In the genomic region with DNA sequence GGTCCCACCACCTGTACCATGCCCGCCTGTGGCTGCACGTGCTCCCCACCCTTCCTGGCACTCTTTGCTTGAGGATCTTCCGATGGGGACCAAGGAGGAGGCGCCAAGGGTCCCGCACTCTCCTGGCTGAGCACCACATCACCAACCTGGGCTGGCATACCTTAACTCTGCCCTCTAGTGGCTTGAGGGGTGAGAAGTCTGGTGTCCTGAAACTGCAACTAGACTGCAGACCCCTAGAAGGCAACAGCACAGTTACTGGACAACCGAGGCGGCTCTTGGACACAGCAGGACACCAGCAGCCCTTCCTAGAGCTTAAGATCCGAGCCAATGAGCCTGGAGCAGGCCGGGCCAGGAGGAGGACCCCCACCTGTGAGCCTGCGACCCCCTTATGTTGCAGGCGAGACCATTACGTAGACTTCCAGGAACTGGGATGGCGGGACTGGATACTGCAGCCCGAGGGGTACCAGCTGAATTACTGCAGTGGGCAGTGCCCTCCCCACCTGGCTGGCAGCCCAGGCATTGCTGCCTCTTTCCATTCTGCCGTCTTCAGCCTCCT, we compare ENCODE assay signal across 9 cellular contexts. TPM values are rescaled to one million over a fixed set of nuclear protein-coding genes. Genes with fewer than 3 reads are reported as not detected.
DNase-seq lines count a peak whose midpoint lies in the region; ATAC-seq, FAIRE-seq and TF ChIP-seq lines count a peak whose summit lies in the region.
"Had no signal": no experiment of that assay in that cellular context is flagged by ENCODE, and none has a peak within 500 bp of the region (broad histone marks: within the 10 kb centered on the region; RNA-seq: fewer than 3 reads in every experiment).

No MANE protein-coding gene starts in this region.

- H3K4me1 Mint-ChIP-seq in Caco-2 (ENCODE audit: low read depth, unreplicated experiment), result peaks cover 37% of the 10 kb centered on the region

- CTCF ChIA-PET in Caco-2 (lab: Charles Lee), result interaction anchor here (0.6 to 4.5 kb wide), 3 partner anchors 55 to 704 kb away, joined by 3 to 138 read pairs (median 4); a partner anchor contains a TSS

- H3K27me3 ChIP-seq in Caco-2 (replicated peaks; ENCODE audit: control insufficient read depth, insufficient read depth, low read length), result no peaks in the 10 kb centered on the region
- H3K27me3 ChIP-seq in gastrocnemius medialis, result peaks cover 6 to 13% (median 10%) of the 10 kb centered on the region in 3 donors

- no peak for FAIRE-seq in frontal cortex (lab: Jason Lieb, UNC)
- FAIRE-seq: TTC549 had no signal

- no peaks in the 10 kb centered on the region for H3K9me3 ChIP-seq in Caco-2
- H3K9me3 ChIP-seq in gastrocnemius medialis, result no peaks in the 10 kb centered on the region

- POLR2A ChIA-PET in Caco-2 (lab: Charles Lee), result interaction anchor here (1.1 kb wide), 1 partner anchor 88 kb away, joined by 4 read pairs; no protein-coding TSS in a partner anchor

- peak overlapping the region; percentile 61 for H3K4me3 Mint-ChIP-seq in Caco-2 (ENCODE audit: unreplicated experiment)

- peaks cover 7% of the 10 kb centered on the region for H3K36me3 Mint-ChIP-seq in Caco-2 (ENCODE audit: insufficient read depth, unreplicated experiment)

- peak overlapping the region; percentile 81 to 92 (median 82) for H3K27ac ChIP-seq in gastrocnemius medialis

- peaks cover 3% of the 10 kb centered on the region for H3K27me3 Mint-ChIP-seq in Caco-2 (ENCODE audit: insufficient read depth, unreplicated experiment)

- in situ Hi-C loops in gastrocnemius medialis (cut with MboI; ENCODE audit: low sequenced_read_pairs in 4 of 4), result loop anchor here in 2 of 4 donors (5.0 to 10.0 kb wide), 3 partner anchors 141 to 191 kb away; no protein-coding TSS in a partner anchor

- no peak for TF ChIP-seq POLR2A in gastrocnemius medialis (IDR thresholded peaks at IDR 0.05)

- H3K36me3 ChIP-seq in Caco-2 (ENCODE audit: control insufficient read depth, insufficient read depth, low read length) (no peaks in the 10 kb centered on the region), gastrocnemius medialis (no peaks in the 10 kb centered on the region)

- intact Hi-C loops in Caco-2 (cut with micrococcal nuclease; ENCODE audit: unreplicated experiment), result loop anchor here (5.0 kb wide), 1 partner anchor 281 kb away; a partner anchor contains a TSS
- intact Hi-C loops in gastrocnemius medialis (cut with DNase I; ENCODE audit: low total_unique reads), result loop anchor here (5.0 to 10.0 kb wide), 2 partner anchors 166 to 239 kb away; a partner anchor contains a TSS

- TF ChIP-seq CTCF in Caco-2 (IDR thresholded peaks at IDR 0.05; ENCODE audit: insufficient read depth in 1 of 2, low read depth in 1 of 2, low read length in 1 of 2, severe bottlenecking in 1 of 2, unreplicated experiment in 1 of 2) (peak; percentile 51 to 66), fibroblast of pulmonary artery (IDR thresholded peaks at IDR 0.05; ENCODE audit: low read length, missing control alignments) (peak; percentile 70), gastrocnemius medialis (IDR thresholded peaks at IDR 0.05 in 4 of 5, conservative IDR thresholded peaks at IDR 0.05 in 1 of 5) (peak; percentile 29 to 55 (median 47))

- ATAC-seq in GM18907 (IDR thresholded peaks at IDR 0.05; ENCODE audit: unreplicated experiment) (peak; percentile 42), gastrocnemius medialis (no peak)

- peak overlapping the region; percentile 83 for H3K27ac Mint-ChIP-seq in Caco-2 (ENCODE audit: unreplicated experiment)

- DNase-seq in Caco-2 (peak; percentile 62 to 64), NCI-H2029 treated with DMSO at 0.1 percent for 48 hours (lab: John Stamatoyannopoulos, UW) (peak; percentile 22), fibroblast of pulmonary artery (ENCODE audit: low read depth) (peak; percentile 47), gastrocnemius medialis (peak in 1 of 2 donors; percentile 45), frontal cortex (ENCODE audit: low spot score in 2 of 2) (no peak), iPS-NIHi11 (ENCODE audit: low spot score) (no peak)
- peak; percentile 46 to 59 for DNase-seq in activated CD4-positive, alpha-beta T cell treated with anti-CD3 and anti-CD28 coated beads, Interleukin-2, amount 50 U/mL, for 48 hours

- H3K4me1 ChIP-seq in Caco-2 (peaks cover 40% of the 10 kb centered on the region), gastrocnemius medialis (peaks cover 52 to 63% of the 10 kb centered on the region in 2 donors)

- no TSS peak for BruUV-seq in Caco-2 (replicated peaks; lab: Mats Ljungman, UMichigan)

- H3K9me3 Mint-ChIP-seq in Caco-2 (ENCODE audit: unreplicated experiment), result no peaks in the 10 kb centered on the region

- H3K4me3 ChIP-seq in Caco-2 (ENCODE audit: low read depth, low read length), result no peak overlapping the region
- H3K4me3 ChIP-seq in fibroblast of pulmonary artery (replicated peaks; ENCODE audit: low read depth, low read length), result no peak overlapping the region
- H3K4me3 ChIP-seq in gastrocnemius medialis, result peak overlapping the region in 1 of 4 donors; percentile 5

RNA-seq across cellular contexts. Expression of a gene that starts 1.1 kb away (rescaled TPM):
- total RNA-seq in Caco-2 (2022), result 9.1 and 13.9 TPM in 2 replicates
- total RNA-seq in gastrocnemius medialis, result 1 to 10 TPM in 2 of 4 donors, not detected in 2; 1.5 to 2.2 TPM
- total RNA-seq in frontal cortex, result not detected

RNA-seq across cellular contexts. Expression of a gene that starts 3.4 kb away (rescaled TPM):
- total RNA-seq in Caco-2 (2022), result 0.48 and 0.53 TPM in 2 replicates
- total RNA-seq in gastrocnemius medialis, result 1 to 10 TPM in 1 of 4 donors, not detected in 3; 1.0 TPM
- total RNA-seq in frontal cortex, result under 0.01 TPM

RNA-seq across cellular contexts. Expression of a gene that starts 21.6 kb away (rescaled TPM):
- total RNA-seq in Caco-2 (2022) (not detected in 2 replicates), gastrocnemius medialis (under 1 TPM in 2 of 4 donors, not detected in 2; 0.20 to 0.35 TPM), frontal cortex (not detected)

RNA-seq across cellular contexts. Expression of a gene that starts 23.4 kb away (rescaled TPM):
- 0.75 and 1.8 TPM in 2 replicates for total RNA-seq in Caco-2 (2022)
- 1 to 10 TPM; 2.7 to 5.1 (median 4.7) TPM for total RNA-seq in gastrocnemius medialis
- 1.2 TPM for total RNA-seq in frontal cortex

RNA-seq across cellular contexts. Expression of a gene that starts 25.4 kb away (rescaled TPM):
- total RNA-seq in Caco-2 (2022) (33.7 and 36.2 TPM in 2 replicates), gastrocnemius medialis (10 to 100 TPM; 24.1 to 27.1 (median 25.6) TPM), frontal cortex (17.1 TPM)

Comparison
In these comparisons a context has a peak if more than half of its experiments do, and no peak if none do; other contexts are left out.
1. DNase-seq: peak in Caco-2 (2 of 2), NCI-H2029 treated with DMSO at 0.1 percent for 48 hours (single experiment), activated CD4-positive, alpha-beta T cell treated with anti-CD3 and anti-CD28 coated beads, Interleukin-2, amount 50 U/mL, for 48 hours (2 of 2) and fibroblast of pulmonary artery (single experiment); none in frontal cortex (0 of 2) and iPS-NIHi11 (single experiment).
2. Peak in every context shown above with its lines, with median percentiles within 50 percentile points of each other: CTCF ChIP-seq.